Comparison of ENCODE assay signal across 18 cellular contexts in the genomic region with DNA sequence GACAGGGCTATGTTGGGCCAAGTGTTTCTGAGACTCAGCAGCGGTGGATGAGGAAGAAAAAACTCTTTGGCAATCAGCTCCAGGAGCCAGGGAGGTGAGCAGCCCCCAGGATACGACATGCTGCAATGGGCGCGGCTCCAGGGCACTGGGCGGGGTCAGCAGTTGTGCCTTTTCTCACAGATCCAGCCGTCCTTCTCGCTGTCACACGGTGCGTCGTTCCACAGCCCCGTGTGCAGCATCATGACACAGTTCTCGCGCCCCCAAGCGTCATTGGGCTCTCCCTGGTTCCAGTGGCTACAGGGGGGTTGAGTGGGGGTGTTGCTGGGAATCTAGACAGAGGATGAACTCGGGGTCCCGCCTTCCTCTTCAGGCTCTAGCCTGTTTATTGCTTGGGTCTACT. TPM values are rescaled to one million over a fixed set of nuclear protein-coding genes. Genes with fewer than 3 reads are reported as not detected.
A peak's percentile ranks its signal among the peaks of the same experiment; 100 is the strongest.
DNase-seq lines count a peak whose midpoint lies in the region; ATAC-seq, FAIRE-seq and TF ChIP-seq lines count a peak whose summit lies in the region.
"Had no signal": no experiment of that assay in that cellular context is flagged by ENCODE, and none has a peak within 500 bp of the region (broad histone marks: within the 10 kb centered on the region; RNA-seq: fewer than 3 reads in every experiment).

No MANE protein-coding gene starts in this region.

- SMC1A ChIA-PET in GM12878 (lab: Charles Lee; ENCODE audit: uncharacterized antibody, unreplicated experiment): interaction anchor here (1.0 kb wide), 1 partner anchor 38 kb away, joined by 4 read pairs; no protein-coding TSS in a partner anchor

- H3K9me3 ChIP-seq in CD4-positive, alpha-beta T cell (ENCODE audit: control insufficient read depth, low read length): no peaks in the 10 kb centered on the region
- H3K9me3 ChIP-seq in GM12878 (replicated peaks; ENCODE audit: control insufficient read depth, insufficient read depth, low read length): no peaks in the 10 kb centered on the region; the same call in 2 of the 3 replicates
- H3K9me3 ChIP-seq: tibial artery had no signal

- POLR2A ChIA-PET in CD4-positive, alpha-beta T cell (lab: Charles Lee): no interaction called here
- POLR2A ChIA-PET in GM12878 (lab: Charles Lee): no interaction called here

- peak; percentile 49 for ATAC-seq in CD4-positive, alpha-beta T cell (ENCODE audit: poor library complexity)
- ATAC-seq in GM12878 (peak; percentile 59), esophagus mucosa (no peak)
- ATAC-seq: activated T-cell treated with anti-CD3 and anti-CD28 coated beads, Interleukin-2, amount 50 U/mL, for 72 hours; effector memory CD8-positive, alpha-beta T cell; Right ventricle myocardium inferior had no signal

- 58% methylated on average over 16 of the region's 16 CpGs for WGBS in GM12878 (ENCODE audit: insufficient coverage, insufficient replicate concordance, low lambda C conversion rate, missing lambda C conversion rate)

- in situ Hi-C loops in GM12878 (cut with MboI): no loop called here

- no peaks in the 10 kb centered on the region for H3K9me3 Mint-ChIP-seq in CD4-positive, alpha-beta T cell
- H3K9me3 Mint-ChIP-seq: activated T-cell treated with anti-CD3 and anti-CD28 coated beads, Interleukin-2, amount 50 U/mL, for 72 hours; effector memory CD8-positive, alpha-beta T cell; immature natural killer cell had no signal

- CTCF ChIA-PET in CD4-positive, alpha-beta T cell (lab: Charles Lee): no interaction called here
- CTCF ChIA-PET in GM12878 (lab: Yijun Ruan, JAX): no interaction called here

- intact Hi-C loops in CD4-positive, alpha-beta T cell (cut with DNase I, micrococcal nuclease): no loop called here
- intact Hi-C loops in GM12878 (cut with micrococcal nuclease; ENCODE audit: unreplicated experiment): no loop called here

- H3K79me2 ChIP-seq in GM12878 (ENCODE audit: control insufficient read depth, insufficient read depth, low read length): no peaks in the 10 kb centered on the region

- no peak for FAIRE-seq in GM12878 (lab: Jason Lieb, UNC)

- H3K27ac Mint-ChIP-seq in CD4-positive, alpha-beta T cell: no peak overlapping the region
- H3K27ac Mint-ChIP-seq: activated T-cell treated with anti-CD3 and anti-CD28 coated beads, Interleukin-2, amount 50 U/mL, for 72 hours; effector memory CD8-positive, alpha-beta T cell; immature natural killer cell had no signal

- DNase-seq in CD4-positive, alpha-beta T cell: no peak
- DNase-seq in GM20000 (ENCODE audit: low spot score) (peak; percentile 69), GM12878 (ENCODE audit: low read depth, low spot score) (no peak), HuH-7.5 (ENCODE audit: low spot score) (no peak), AG20443 (ENCODE audit: low spot score) (no peak)
- DNase-seq: activated T-cell treated with anti-CD3 and anti-CD28 coated beads, Interleukin-2, amount 50 U/mL, for 72 hours; DMS79; effector memory CD8-positive, alpha-beta T cell; foreskin fibroblast; immature natural killer cell; NCI-H2029; NCI-H526 treated with DMSO at 0.1 percent for 48 hours; stimulated activated CD8-positive, alpha-beta memory T cell treated with anti-CD3 and anti-CD28 coated beads, Interleukin-4, amount 100 ng/mL, for 48 hours; tibial artery had no signal

- TF ChIP-seq CTCF in CD4-positive, alpha-beta T cell (IDR thresholded peaks at IDR 0.05): no peak
- TF ChIP-seq CTCF in GM20000 (IDR thresholded peaks at IDR 0.05; ENCODE audit: extremely low read depth, missing control alignments): no peak
- TF ChIP-seq CTCF in GM12878 (IDR thresholded peaks at IDR 0.05 in 2 of 3, conservative IDR thresholded peaks at IDR 0.05 in 1 of 3; ENCODE audit: control insufficient read depth in 2 of 3, extremely low read depth in 1 of 3, insufficient read depth in 1 of 3, low read depth in 3 of 3, low read length in 3 of 3): peak in 1 of 3 experiments; percentile 4; a peak in 1 of 6 replicates

- H3K27me3 ChIP-seq in CD4-positive, alpha-beta T cell (ENCODE audit: control insufficient read depth, insufficient read depth, low read length): peaks cover 44% of the 10 kb centered on the region
- H3K27me3 ChIP-seq in GM12878 (replicated peaks in 1 of 2; ENCODE audit: control insufficient read depth in 2 of 2, insufficient read depth in 2 of 2, low read length in 1 of 2): peaks cover 4% of the 10 kb centered on the region in 2 experiments; a peak in 3 of 4 replicates

- H3K4me3 ChIP-seq in GM12878: no peak overlapping the region
- H3K4me3 ChIP-seq: tibial artery had no signal

- H3K27me3 Mint-ChIP-seq in CD4-positive, alpha-beta T cell: peaks cover 51% of the 10 kb centered on the region

- TF ChIP-seq POLR2A in GM12878 (IDR thresholded peaks at IDR 0.05; ENCODE audit: low read depth, low read length): no peak

- no peak overlapping the region for H3K4me2 ChIP-seq in GM12878 (ENCODE audit: control insufficient read depth, insufficient read depth)

- H3K9ac ChIP-seq in GM12878 (ENCODE audit: control insufficient read depth, insufficient read depth, low read length): no peak overlapping the region

- RAD21 ChIA-PET in GM12878 (lab: Charles Lee; ENCODE audit: unreplicated experiment): interaction anchor here (0.8 to 1.2 kb wide), 2 partner anchors 48 to 71 kb away, joined by 3 read pairs; partner anchors contain the start of gene TRAPPC5

- H3K4me3 Mint-ChIP-seq in CD4-positive, alpha-beta T cell: no peak overlapping the region
- H3K4me3 Mint-ChIP-seq: immature natural killer cell had no signal

- H3K27ac ChIP-seq in CD4-positive, alpha-beta T cell (ENCODE audit: low read depth, low read length): no peak overlapping the region
- H3K27ac ChIP-seq in GM12878 (ENCODE audit: control insufficient read depth, insufficient read depth): no peak overlapping the region
- H3K27ac ChIP-seq: tibial artery had no signal

- no peaks in the 10 kb centered on the region; the same call in none of the 2 replicates for H3K4me1 ChIP-seq in GM12878 (ENCODE audit: control insufficient read depth, insufficient read depth, low read length)
- H3K4me1 ChIP-seq: tibial artery had no signal

- H3K4me1 Mint-ChIP-seq in CD4-positive, alpha-beta T cell (ENCODE audit: low read depth): peaks cover 14% of the 10 kb centered on the region
- H3K4me1 Mint-ChIP-seq: immature natural killer cell had no signal

- BruUV-seq in GM12878 (replicated peaks; lab: Mats Ljungman, UMichigan): no TSS peak

- TF ChIP-seq EP300 in GM12878 (IDR thresholded peaks at IDR 0.05; ENCODE audit: borderline replicate concordance in 1 of 2, control insufficient read depth in 1 of 2, low read depth in 2 of 2, low read length in 2 of 2): no peak

- H2AFZ ChIP-seq in GM12878 (ENCODE audit: control insufficient read depth, low read depth, low read length): no peak overlapping the region

- no peak for TF ChIP-seq RAD21 in GM12878 (IDR thresholded peaks at IDR 0.05; ENCODE audit: insufficient read depth, low read depth, low read length)

- H3K36me3 Mint-ChIP-seq in CD4-positive, alpha-beta T cell (ENCODE audit: low read depth): no peaks in the 10 kb centered on the region
- H3K36me3 Mint-ChIP-seq: immature natural killer cell had no signal

- no peaks in the 10 kb centered on the region for H3K36me3 ChIP-seq in GM12878 (ENCODE audit: control insufficient read depth in 2 of 2, insufficient read depth in 2 of 2, low read length in 1 of 2)
- H3K36me3 ChIP-seq: tibial artery had no signal

- no peaks in the 10 kb centered on the region for H4K20me1 ChIP-seq in GM12878 (ENCODE audit: control insufficient read depth, insufficient read depth)

RNA-seq across cellular contexts. Expression of gene CLEC4G, which starts 2.7 kb away (rescaled TPM):
- not detected for total RNA-seq in CD4-positive, alpha-beta T cell
- total RNA-seq in GM12878 (2013; cell fraction: nucleolus; rRNA removed): not detected in 2 replicates
- total RNA-seq in GM12878 (2014; rRNA removed): not detected in 2 replicates
- not detected in 2 replicates for total RNA-seq in GM12878 (2014; rRNA removed; fragmentation: Illumina TruSeq; extraction: Trizol)
- not detected in 2 replicates for total RNA-seq in GM12878 (2021)
- not detected for polyA plus RNA-seq in GM12878 (2011; ENCODE audit: low read depth)
- polyA plus RNA-seq in GM12878 (2011; rRNA removed): not detected in 2 replicates
- polyA plus RNA-seq in GM12878 (2011; cell fraction: cytosol; rRNA removed): 0.05 and 0.09 TPM in 2 replicates
- not detected in 2 replicates for polyA plus RNA-seq in GM12878 (2011; cell fraction: nucleus; rRNA removed)
- not detected in 2 replicates for polyA plus RNA-seq in GM12878 (2012)
- polyA plus RNA-seq in GM12878 (2014; fragmentation: Illumina TruSeq; extraction: Trizol): 0.04 TPM in 1 of 2 replicates, not detected in the other
- not detected for polyA plus RNA-seq in GM12878 (2014; fragmentation: Nextera tagmentation; extraction: Ambion mirVana)
- not detected in 2 replicates for polyA plus RNA-seq in GM12878 (2014; rRNA removed)
- polyA plus RNA-seq in GM12878 (2016; fragmentation: Nextera tagmentation; extraction: Ambion mirVana): not detected
- polyA minus RNA-seq in GM12878 (2011; rRNA and poly(A)+ RNA removed): not detected in 2 replicates
- polyA minus RNA-seq in GM12878 (2011; cell fraction: cytosol; rRNA and poly(A)+ RNA removed): not detected in 2 replicates
- polyA minus RNA-seq in GM12878 (2011; cell fraction: nucleus; rRNA and poly(A)+ RNA removed): not detected in 2 replicates
- total RNA-seq in esophagus mucosa: not detected
- total RNA-seq: activated T-cell treated with anti-CD3 and anti-CD28 coated beads, Interleukin-2, amount 50 U/mL, for 72 hours had no signal
- polyA plus RNA-seq: BJ had no signal

RNA-seq across cellular contexts. Expression of gene CD209, which starts 18.1 kb away (rescaled TPM):
- total RNA-seq in CD4-positive, alpha-beta T cell: not detected
- total RNA-seq in GM12878 (2013; cell fraction: nucleolus; rRNA removed): not detected in 2 replicates
- total RNA-seq in GM12878 (2014; rRNA removed) (0.05 and 0.11 TPM in 2 replicates), GM12878 (2014; rRNA removed; fragmentation: Illumina TruSeq; extraction: Trizol) (0.05 TPM in 1 of 2 replicates, not detected in the other), GM12878 (2021) (0.16 and 0.21 TPM in 2 replicates), esophagus mucosa (0.32 TPM)
- not detected for polyA plus RNA-seq in GM12878 (2011; ENCODE audit: low read depth)
- polyA plus RNA-seq in GM12878 (2011; rRNA removed) (not detected in 2 replicates), GM12878 (2014; fragmentation: Illumina TruSeq; extraction: Trizol) (0.06 and 0.12 TPM in 2 replicates), GM12878 (2014; fragmentation: Nextera tagmentation; extraction: Ambion mirVana) (under 1 TPM; 0.04 to 0.10 TPM), GM12878 (2014; rRNA removed) (0.04 and 0.05 TPM in 2 replicates), GM12878 (2016; fragmentation: Nextera tagmentation; extraction: Ambion mirVana) (under 1 TPM in 1 of 2 experiments, not detected in 1; 0.08 TPM)
- polyA plus RNA-seq in GM12878 (2011; cell fraction: cytosol; rRNA removed): not detected in 2 replicates
- polyA plus RNA-seq in GM12878 (2011; cell fraction: nucleus; rRNA removed): not detected in 2 replicates
- polyA plus RNA-seq in GM12878 (2012): 0.08 TPM in 1 of 2 replicates, not detected in the other
- polyA minus RNA-seq in GM12878 (2011; rRNA and poly(A)+ RNA removed): not detected in 2 replicates
- not detected in 2 replicates for polyA minus RNA-seq in GM12878 (2011; cell fraction: cytosol; rRNA and poly(A)+ RNA removed)
- polyA minus RNA-seq in GM12878 (2011; cell fraction: nucleus; rRNA and poly(A)+ RNA removed): not detected in 2 replicates
- total RNA-seq: activated T-cell treated with anti-CD3 and anti-CD28 coated beads, Interleukin-2, amount 50 U/mL, for 72 hours had no signal
- polyA plus RNA-seq: BJ, immature natural killer cell had no signal

RNA-seq across cellular contexts. Expression of gene FCER2, which starts 27.3 kb away (rescaled TPM):
- total RNA-seq in CD4-positive, alpha-beta T cell: not detected
- total RNA-seq in GM12878 (2013; cell fraction: nucleolus; rRNA removed): 564 and 607 TPM in 2 replicates
- total RNA-seq in GM12878 (2014; rRNA removed) (351 and 365 TPM in 2 replicates), GM12878 (2014; rRNA removed; fragmentation: Illumina TruSeq; extraction: Trizol) (218 and 223 TPM in 2 replicates), GM12878 (2021) (359 and 362 TPM in 2 replicates), esophagus mucosa (0.20 TPM)
- 318 TPM for polyA plus RNA-seq in GM12878 (2011; ENCODE audit: low read depth)
- polyA plus RNA-seq in GM12878 (2011; rRNA removed) (170 and 363 TPM in 2 replicates), GM12878 (2014; fragmentation: Illumina TruSeq; extraction: Trizol) (155 and 247 TPM in 2 replicates), GM12878 (2014; fragmentation: Nextera tagmentation; extraction: Ambion mirVana) (10 to 100 TPM; 44.0 to 53.3 TPM), GM12878 (2014; rRNA removed) (424 and 451 TPM in 2 replicates), GM12878 (2016; fragmentation: Nextera tagmentation; extraction: Ambion mirVana) (100 to 1,000 TPM; 214 to 235 TPM)
- 431 and 568 TPM in 2 replicates for polyA plus RNA-seq in GM12878 (2011; cell fraction: cytosol; rRNA removed)
- 453 and 458 TPM in 2 replicates for polyA plus RNA-seq in GM12878 (2011; cell fraction: nucleus; rRNA removed)
- polyA plus RNA-seq in GM12878 (2012): 547 and 639 TPM in 2 replicates
- polyA minus RNA-seq in GM12878 (2011; rRNA and poly(A)+ RNA removed): 176 and 326 TPM in 2 replicates
- 118 and 125 TPM in 2 replicates for polyA minus RNA-seq in GM12878 (2011; cell fraction: cytosol; rRNA and poly(A)+ RNA removed)
- 98.0 and 111 TPM in 2 replicates for polyA minus RNA-seq in GM12878 (2011; cell fraction: nucleus; rRNA and poly(A)+ RNA removed)
- total RNA-seq: cardiac septum had no signal
- polyA plus RNA-seq: BJ had no signal

RNA-seq across cellular contexts. Expression of gene CLEC4M, which starts 33.8 kb away (rescaled TPM):
- total RNA-seq in CD4-positive, alpha-beta T cell: not detected
- not detected in 2 replicates for total RNA-seq in GM12878 (2013; cell fraction: nucleolus; rRNA removed)
- total RNA-seq in GM12878 (2014; rRNA removed) (0.11 and 0.44 TPM in 2 replicates), GM12878 (2014; rRNA removed; fragmentation: Illumina TruSeq; extraction: Trizol) (0.18 and 0.32 TPM in 2 replicates), GM12878 (2021) (0.16 and 0.31 TPM in 2 replicates), esophagus mucosa (not detected)
- 0.16 TPM for polyA plus RNA-seq in GM12878 (2011; ENCODE audit: low read depth)
- polyA plus RNA-seq in GM12878 (2011; rRNA removed) (not detected in 2 replicates), GM12878 (2014; fragmentation: Illumina TruSeq; extraction: Trizol) (0.12 and 0.17 TPM in 2 replicates), GM12878 (2014; fragmentation: Nextera tagmentation; extraction: Ambion mirVana) (under 1 TPM; 0.38 to 0.42 TPM), GM12878 (2014; rRNA removed) (0.37 and 0.60 TPM in 2 replicates), GM12878 (2016; fragmentation: Nextera tagmentation; extraction: Ambion mirVana) (under 1 TPM; 0.23 to 0.25 TPM)
- polyA plus RNA-seq in GM12878 (2011; cell fraction: cytosol; rRNA removed): not detected in 2 replicates
- polyA plus RNA-seq in GM12878 (2011; cell fraction: nucleus; rRNA removed): 0.21 and 0.28 TPM in 2 replicates
- polyA plus RNA-seq in GM12878 (2012): 0.12 and 0.20 TPM in 2 replicates
- not detected in 2 replicates for polyA minus RNA-seq in GM12878 (2011; rRNA and poly(A)+ RNA removed)
- not detected in 2 replicates for polyA minus RNA-seq in GM12878 (2011; cell fraction: cytosol; rRNA and poly(A)+ RNA removed)
- polyA minus RNA-seq in GM12878 (2011; cell fraction: nucleus; rRNA and poly(A)+ RNA removed): not detected in 2 replicates
- total RNA-seq: activated T-cell treated with anti-CD3 and anti-CD28 coated beads, Interleukin-2, amount 50 U/mL, for 72 hours; cardiac septum; Right ventricle myocardium inferior had no signal
- polyA plus RNA-seq: BJ, immature natural killer cell had no signal

RNA-seq across cellular contexts. Expression of gene TRAPPC5, which starts 48.6 kb away (rescaled TPM):
- 10 to 100 TPM; 41.3 to 43.4 TPM for total RNA-seq in CD4-positive, alpha-beta T cell
- total RNA-seq in GM12878 (2013; cell fraction: nucleolus; rRNA removed): 23.6 and 30.6 TPM in 2 replicates
- 139 and 157 TPM in 2 replicates for total RNA-seq in GM12878 (2014; rRNA removed)
- total RNA-seq in GM12878 (2014; rRNA removed; fragmentation: Illumina TruSeq; extraction: Trizol): 35.6 and 49.6 TPM in 2 replicates
- total RNA-seq in GM12878 (2021): 168 and 181 TPM in 2 replicates
- 30.0 TPM for polyA plus RNA-seq in GM12878 (2011; ENCODE audit: low read depth)
- polyA plus RNA-seq in GM12878 (2011; rRNA removed): 20.7 and 58.1 TPM in 2 replicates
- polyA plus RNA-seq in GM12878 (2011; cell fraction: cytosol; rRNA removed): 26.7 and 76.7 TPM in 2 replicates
- polyA plus RNA-seq in GM12878 (2011; cell fraction: nucleus; rRNA removed): 40.0 and 59.6 TPM in 2 replicates
- polyA plus RNA-seq in GM12878 (2012): 129 and 198 TPM in 2 replicates
- 0.78 and 7.1 TPM in 2 replicates for polyA plus RNA-seq in GM12878 (2014; fragmentation: Illumina TruSeq; extraction: Trizol)
- 10 to 100 TPM in 1 of 2 experiments, 1 to 10 TPM in 1; 4.2 to 22.5 TPM for polyA plus RNA-seq in GM12878 (2014; fragmentation: Nextera tagmentation; extraction: Ambion mirVana)
- polyA plus RNA-seq in GM12878 (2014; rRNA removed): 120 and 182 TPM in 2 replicates
- 100 to 1,000 TPM; 197 to 210 TPM for polyA plus RNA-seq in GM12878 (2016; fragmentation: Nextera tagmentation; extraction: Ambion mirVana)
- 60.6 and 61.7 TPM in 2 replicates for polyA minus RNA-seq in GM12878 (2011; rRNA and poly(A)+ RNA removed)
- 34.7 and 43.8 TPM in 2 replicates for polyA minus RNA-seq in GM12878 (2011; cell fraction: cytosol; rRNA and poly(A)+ RNA removed)
- 5.2 and 20.9 TPM in 2 replicates for polyA minus RNA-seq in GM12878 (2011; cell fraction: nucleus; rRNA and poly(A)+ RNA removed)
- total RNA-seq in esophagus mucosa: 127 TPM

Comparison
In these comparisons a context has a peak if more than half of its experiments do, and no peak if none do; other contexts are left out.
1. RNA of gene FCER2, which starts 27.3 kb away (total RNA-seq): 218 to 607 TPM in GM12878; 0.20 TPM in esophagus mucosa (single experiment) and not detected in CD4-positive, alpha-beta T cell; every median in the first group is over 100 times any median in the second.